In the genomic region with DNA sequence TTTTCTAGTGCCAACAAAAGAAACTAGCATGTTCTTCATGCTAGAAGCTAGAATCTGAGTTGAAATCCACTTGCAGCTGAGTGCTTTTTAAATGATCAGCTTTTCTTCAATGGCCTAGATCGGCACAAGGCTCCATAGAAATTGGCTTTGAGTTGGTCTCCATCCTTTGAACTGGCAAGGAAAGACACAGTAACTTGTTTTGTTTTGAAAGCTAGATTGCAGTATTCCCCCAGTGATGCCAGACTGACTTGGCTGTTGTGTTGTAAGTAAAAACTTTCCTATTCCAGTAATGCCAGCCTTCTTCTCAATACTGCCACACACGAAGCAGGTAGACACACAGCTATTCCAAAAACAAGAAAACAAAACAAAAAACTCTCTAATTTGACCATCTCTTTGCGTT, we compare ENCODE assay signal across 1 cellular context.
TF ChIP-seq lines count a peak whose summit lies in the region.

No MANE protein-coding gene starts in this region.

TF ChIP-seq in IMR-90, 13 proteins besides CTCF, POLR2A, EP300 and RAD21 (continued from another document):
- TF ChIP-seq CHD1 (IDR thresholded peaks at IDR 0.05; ENCODE audit: low read depth, low read length) = no peak
